Comparison of ENCODE assay signal across 10 cellular contexts in the genomic region with DNA sequence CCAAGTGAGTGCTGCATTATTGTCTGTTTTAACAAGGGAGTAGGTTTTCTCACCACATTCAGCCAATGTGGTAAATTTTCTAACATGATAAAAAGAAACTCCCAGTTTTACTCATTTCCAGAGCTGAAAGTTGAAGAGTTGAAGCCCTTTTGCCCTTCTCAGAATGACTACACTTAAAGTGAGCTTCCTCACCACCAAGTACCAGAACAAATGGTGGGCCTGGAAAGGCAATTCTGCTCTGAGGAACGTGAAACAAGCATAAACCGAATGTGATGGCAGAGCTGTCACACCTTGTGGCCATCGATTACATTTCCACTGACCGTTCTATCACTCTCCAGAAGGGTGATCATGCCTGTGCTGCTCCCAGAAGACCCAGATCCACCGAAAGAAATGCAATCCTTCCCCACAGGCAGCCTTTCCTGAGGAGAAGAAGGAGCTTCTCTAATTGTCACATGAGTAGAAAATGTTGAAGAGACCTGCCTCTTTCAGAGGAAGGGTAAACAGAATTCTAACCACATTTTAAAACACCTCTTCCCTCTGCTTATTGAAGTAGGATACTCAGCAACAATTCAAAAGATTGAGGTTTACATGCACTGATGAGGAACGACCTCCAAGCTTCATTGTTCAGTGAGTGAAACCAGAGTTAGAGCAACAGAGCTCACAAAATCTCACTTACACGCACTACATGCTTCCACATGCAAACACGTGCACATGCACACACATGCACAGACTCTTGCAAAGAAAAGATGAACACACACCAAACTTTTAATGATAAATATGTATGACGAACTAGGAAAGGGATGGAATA. TPM values are rescaled to one million over a fixed set of nuclear protein-coding genes. Genes with fewer than 3 reads are reported as not detected.
DNase-seq lines count a peak whose midpoint lies in the region; ATAC-seq, FAIRE-seq and TF ChIP-seq lines count a peak whose summit lies in the region.
"Had no signal": no experiment of that assay in that cellular context is flagged by ENCODE, and none has a peak within 500 bp of the region (broad histone marks: within the 10 kb centered on the region; RNA-seq: fewer than 3 reads in every experiment).

No MANE protein-coding gene starts in this region.

- TF ChIP-seq CTCF in omental fat pad (IDR thresholded peaks at IDR 0.05): no peak

- peak; percentile 67 for ATAC-seq in GM19025 (IDR thresholded peaks at IDR 0.05; ENCODE audit: low read depth, unreplicated experiment)
- peak; percentile 75 for ATAC-seq in HG02943 (IDR thresholded peaks at IDR 0.05; ENCODE audit: low read depth, unreplicated experiment)
- ATAC-seq in omental fat pad (ENCODE audit: low FRiP score): no peak
- ATAC-seq in left cardiac atrium: no peak

- H3K9me3 Mint-ChIP-seq in T-helper 2 cell treated with Interferon-gamma antibody and Interleukin-4, amounts not matched to agents 5 μg/mL and 100 μg/mL, for 36 hours: peaks cover 13% of the 10 kb centered on the region

- DNase-seq in DMS79 treated with DMSO at 0.1 percent for 48 hours (lab: John Stamatoyannopoulos, UW) (peak; percentile 27), middle frontal gyrus (ENCODE audit: extremely low spot score, low spot score) (no peak), RCC 7860 (ENCODE audit: low spot score) (no peak), omental fat pad (ENCODE audit: low spot score) (no peak), left cardiac atrium (no peak)
- peak; percentile 59 for DNase-seq in T-helper 2 cell treated with Interferon-gamma antibody and Interleukin-4, amounts not matched to agents 5 μg/mL and 100 μg/mL, for 36 hours (ENCODE audit: low spot score)

- H3K27ac Mint-ChIP-seq in T-helper 2 cell treated with Interferon-gamma antibody and Interleukin-4, amounts not matched to agents 5 μg/mL and 100 μg/mL, for 36 hours: peak overlapping the region; percentile 60

- peaks cover 11% of the 10 kb centered on the region for H3K36me3 Mint-ChIP-seq in T-helper 2 cell treated with Interferon-gamma antibody and Interleukin-4, amounts not matched to agents 5 μg/mL and 100 μg/mL, for 36 hours (ENCODE audit: low read depth)

- intact Hi-C loops in left cardiac atrium (cut with DNase I): no loop called here

- FAIRE-seq in RCC 7860 (lab: Jason Lieb, UNC): no peak

- peaks cover 75% of the 10 kb centered on the region for H3K27me3 Mint-ChIP-seq in T-helper 2 cell treated with Interferon-gamma antibody and Interleukin-4, amounts not matched to agents 5 μg/mL and 100 μg/mL, for 36 hours (ENCODE audit: low read depth)

- peak overlapping the region; percentile 56 for H3K4me3 Mint-ChIP-seq in T-helper 2 cell treated with Interferon-gamma antibody and Interleukin-4, amounts not matched to agents 5 μg/mL and 100 μg/mL, for 36 hours

- peaks cover 47% of the 10 kb centered on the region for H3K4me1 Mint-ChIP-seq in T-helper 2 cell treated with Interferon-gamma antibody and Interleukin-4, amounts not matched to agents 5 μg/mL and 100 μg/mL, for 36 hours (ENCODE audit: low read depth)

RNA-seq across cellular contexts. Expression of a gene that starts 21.4 kb away (rescaled TPM):
- under 1 TPM in 1 of 4 donors, not detected in 3; 0.24 TPM for total RNA-seq in omental fat pad
- not detected for total RNA-seq in left cardiac atrium
- total RNA-seq: renal cortical epithelial cell, suprapubic skin had no signal

RNA-seq across cellular contexts. Expression of a gene that starts 23.0 kb away (rescaled TPM):
- total RNA-seq in omental fat pad: 10 to 100 TPM; 14.7 to 20.1 (median 16.1) TPM
- 1 to 10 TPM; 8.6 to 9.1 TPM for total RNA-seq in left cardiac atrium

Comparison
In these comparisons a context has a peak if more than half of its experiments do, and no peak if none do; other contexts are left out.
1. DNase-seq: peak in DMS79 treated with DMSO at 0.1 percent for 48 hours (single experiment) and T-helper 2 cell treated with Interferon-gamma antibody and Interleukin-4, amounts not matched to agents 5 μg/mL and 100 μg/mL, for 36 hours (single experiment); none in middle frontal gyrus (single experiment), RCC 7860 (single experiment), omental fat pad (single experiment) and left cardiac atrium (single experiment).
2. ATAC-seq: peak in GM19025 (single experiment) and HG02943 (single experiment); none in omental fat pad (single experiment) and left cardiac atrium (0 of 2).